In the genomic region with DNA sequence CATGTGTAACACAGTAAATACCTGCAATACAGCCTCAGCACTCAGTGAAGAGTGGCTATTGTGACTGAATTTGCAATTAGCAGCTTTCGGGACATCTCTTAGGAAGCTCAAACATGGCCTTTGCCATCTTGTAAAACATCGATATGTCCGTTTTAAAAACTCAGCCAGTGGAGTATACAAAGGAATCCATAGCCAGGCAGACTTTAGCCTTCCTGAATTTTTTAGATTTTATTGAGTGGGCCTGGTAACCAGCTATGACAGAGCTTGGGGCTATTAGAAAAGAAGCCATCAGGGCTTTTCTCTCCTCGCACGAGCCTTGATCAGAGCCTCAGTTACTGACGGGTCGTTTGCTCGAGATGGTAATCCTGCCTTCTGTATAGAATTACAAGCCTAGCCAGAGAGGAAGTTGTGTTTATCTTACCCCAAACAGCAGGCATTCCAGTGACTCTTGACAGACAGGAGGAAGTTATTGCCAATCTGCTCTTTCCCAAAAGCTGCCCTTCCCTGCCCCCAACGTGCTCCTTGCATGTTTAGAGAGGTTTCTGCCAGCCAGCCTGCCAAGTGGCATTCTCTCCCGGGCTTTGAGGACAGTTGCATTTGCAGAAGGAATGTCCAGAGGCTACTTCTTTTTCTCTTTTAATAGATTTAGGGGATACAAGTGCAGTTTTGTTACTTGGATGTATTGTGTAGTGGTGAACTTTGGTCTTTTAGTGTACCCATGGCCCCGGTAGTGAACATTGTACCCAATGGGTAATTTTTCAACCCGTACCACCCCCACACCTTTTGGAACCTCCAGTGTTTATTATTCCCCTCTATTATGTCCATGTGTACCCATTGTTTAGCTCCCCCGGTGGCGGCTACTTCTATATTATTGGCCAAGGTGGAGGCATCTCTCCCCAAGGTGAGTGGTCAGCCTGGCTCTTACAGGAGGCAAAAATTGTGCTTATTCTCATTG, we compare ENCODE assay signal across 9 cellular contexts. TPM values are rescaled to one million over a fixed set of nuclear protein-coding genes. Genes with fewer than 3 reads are reported as not detected.
DNase-seq lines count a peak whose midpoint lies in the region; ATAC-seq and TF ChIP-seq lines count a peak whose summit lies in the region.
"Had no signal": no experiment of that assay in that cellular context is flagged by ENCODE, and none has a peak within 500 bp of the region (broad histone marks: within the 10 kb centered on the region; RNA-seq: fewer than 3 reads in every experiment).

No MANE protein-coding gene starts in this region.

- H3K27ac ChIP-seq in prostate gland (peak overlapping the region in 1 of 2 donors; percentile 15), uterus (peak overlapping the region in 1 of 2 donors; percentile 7)

- ATAC-seq in left cardiac atrium, result peak; percentile 30 to 80
- no peak for ATAC-seq in GM21390 (IDR thresholded peaks at IDR 0.05; ENCODE audit: unreplicated experiment)

- peak; percentile 37 for DNase-seq in HCEC 1CT
- DNase-seq in SKM-1 treated with dmso at 0.1 percent for 144 hours (lab: John Stamatoyannopoulos, UW; ENCODE audit: unreplicated experiment), result peak; percentile 35
- peak; percentile 58 for DNase-seq in left cardiac atrium
- DNase-seq in prostate gland (ENCODE audit: low spot score), result peak; percentile 25
- DNase-seq in HFFc6, result no peak
- no peak for DNase-seq in stimulated activated naive CD4-positive, alpha-beta T cell (lab: John Stamatoyannopoulos, UW)
- no peak for DNase-seq in uterus
- DNase-seq: retina had no signal

- no peak overlapping the region for H3K27ac Mint-ChIP-seq in HFFc6

- H3K4me1 ChIP-seq in prostate gland (replicated peaks) (no peaks in the 10 kb centered on the region), uterus (peaks cover 0 to 4% of the 10 kb centered on the region in 2 donors)

- no peaks in the 10 kb centered on the region for H3K36me3 Mint-ChIP-seq in HFFc6 (ENCODE audit: low read depth)

- H3K4me3 Mint-ChIP-seq in HFFc6, result no peak overlapping the region

- intact Hi-C loops in left cardiac atrium (cut with DNase I), result no loop called here
- intact Hi-C loops in prostate gland (cut with DNase I), result no loop called here
- intact Hi-C loops in uterus (cut with DNase I; ENCODE audit: low total_unique reads), result no loop called here

- H3K9me3 Mint-ChIP-seq in HFFc6, result peaks cover 4% of the 10 kb centered on the region; the same call in 1 of the 2 replicates

- H3K4me3 ChIP-seq in prostate gland (no peak overlapping the region), uterus (no peak overlapping the region)

- 23% methylated on average over 14 of the region's 14 CpGs for WGBS in prostate gland

- H3K9me3 ChIP-seq in prostate gland (no peaks in the 10 kb centered on the region), uterus (no peaks in the 10 kb centered on the region)

- no peaks in the 10 kb centered on the region for H3K4me1 Mint-ChIP-seq in HFFc6 (ENCODE audit: low read depth)

- no peaks in the 10 kb centered on the region for H3K27me3 ChIP-seq in prostate gland (replicated peaks; ENCODE audit: insufficient read depth)
- H3K27me3 ChIP-seq in uterus, result no peaks in the 10 kb centered on the region

- TF ChIP-seq POLR2A in prostate gland (IDR thresholded peaks at IDR 0.05) (no peak), uterus (IDR thresholded peaks at IDR 0.05) (no peak)

- TF ChIP-seq CTCF in prostate gland (IDR thresholded peaks at IDR 0.05), result no peak
- TF ChIP-seq CTCF in HFFc6 (IDR thresholded peaks at IDR 0.05), result no peak
- TF ChIP-seq CTCF in uterus (IDR thresholded peaks at IDR 0.05), result no peak

- peaks cover 10% of the 10 kb centered on the region; the same call in 1 of the 2 replicates for H3K27me3 Mint-ChIP-seq in HFFc6 (ENCODE audit: insufficient read depth)

- H3K36me3 ChIP-seq in prostate gland, result no peaks in the 10 kb centered on the region
- H3K36me3 ChIP-seq in uterus, result no peaks in the 10 kb centered on the region

RNA-seq across cellular contexts. Expression of gene ITPR1, which starts 40.6 kb away (rescaled TPM):
- total RNA-seq in left cardiac atrium (10 to 100 TPM; 36.8 to 43.8 TPM), prostate gland (100 to 1,000 TPM in 1 of 2 donors, 10 to 100 TPM in 1; 80.0 to 126 TPM), uterus (100 to 1,000 TPM in 3 of 4 donors, 10 to 100 TPM in 1; 98.2 to 224 (median 141) TPM)
- 1 to 10 TPM; 4.9 to 8.3 (median 6.1) TPM for total RNA-seq in HFFc6 (2021; fragmentation: NEBNext Ultra II Directional; extraction: Animal tissue kit (Norgen Biotek cat#: 25700))

Comparison
In these comparisons a context has a peak if more than half of its experiments do, and no peak if none do; other contexts are left out.
1. DNase-seq: peak in HCEC 1CT (single experiment), SKM-1 treated with dmso at 0.1 percent for 144 hours (single experiment), left cardiac atrium (single experiment) and prostate gland (single experiment); none in HFFc6 (single experiment), stimulated activated naive CD4-positive, alpha-beta T cell (0 of 6) and uterus (0 of 2).
2. RNA of gene ITPR1, which starts 40.6 kb away (total RNA-seq): 98.2 to 224 TPM in uterus, 80.0 to 126 TPM in prostate gland and 36.8 to 43.8 TPM in left cardiac atrium; 4.9 to 8.3 TPM in HFFc6; every median in the first group is over 4 times any median in the second.